Comparison of ENCODE assay signal across 1 cellular context in genomic region chr14:72680853-72681640, GRCh38.
TF ChIP-seq lines count a peak whose summit lies in the region.

No MANE protein-coding gene starts in this region.

TF ChIP-seq in HCT116, 20 proteins besides CTCF, POLR2A, EP300 and RAD21 (continued from another document):
- no peak for TF ChIP-seq POLR2AphosphoS5 (IDR thresholded peaks at IDR 0.05; ENCODE audit: low read depth, low read length)
- TF ChIP-seq FOSL1 (IDR thresholded peaks at IDR 0.05; ENCODE audit: low read depth): no peak
- TF ChIP-seq SP1 (IDR thresholded peaks at IDR 0.05; ENCODE audit: low read depth): no peak
- TF ChIP-seq SIN3A (IDR thresholded peaks at IDR 0.05; ENCODE audit: low read depth): no peak
- TF ChIP-seq MAX (IDR thresholded peaks at IDR 0.05): no peak
- TF ChIP-seq TCF7L2 (IDR thresholded peaks at IDR 0.05; ENCODE audit: borderline replicate concordance, extremely low read depth, insufficient read depth, insufficient read length): no peak
